ENCODE assay signal across 7 cellular contexts in the genomic region with DNA sequence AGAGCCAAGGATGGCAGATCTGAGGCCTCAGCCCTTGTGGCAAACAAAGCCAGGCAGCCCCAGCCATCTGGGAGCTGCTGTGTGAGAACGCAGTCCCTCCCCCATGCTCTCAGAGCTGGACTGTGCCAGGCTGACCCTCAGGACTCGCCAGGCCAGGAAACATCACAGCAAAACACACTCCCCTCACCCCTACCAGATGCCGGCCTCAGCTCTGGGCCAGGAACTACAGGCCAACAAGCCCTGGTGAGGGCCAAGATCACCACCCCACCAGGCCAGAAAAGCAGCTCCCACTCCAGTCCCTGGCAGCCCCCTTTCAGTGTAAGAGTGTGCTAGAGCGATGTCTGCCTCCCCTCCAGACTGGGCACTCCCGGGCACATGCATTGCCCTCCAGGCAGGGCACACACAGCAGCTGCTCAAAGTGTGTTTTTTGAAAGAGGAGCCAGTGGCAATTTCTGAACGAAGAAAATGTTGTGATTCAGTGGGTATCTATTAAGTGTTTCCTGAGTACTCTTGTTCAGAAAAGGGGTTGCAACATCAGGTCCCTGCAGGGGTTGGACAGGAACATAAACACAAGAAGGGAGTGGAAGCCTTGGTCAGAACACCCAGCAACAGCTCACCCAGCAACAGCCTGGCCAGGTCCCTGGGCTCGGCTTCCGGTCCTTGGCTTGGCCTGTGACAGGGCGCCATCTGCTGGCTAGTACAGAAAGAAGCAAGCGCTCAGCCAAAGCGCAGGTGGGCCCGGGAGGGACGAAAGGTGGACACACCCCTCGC. TPM values are rescaled to one million over a fixed set of nuclear protein-coding genes. Genes with fewer than 3 reads are reported as not detected.
DNase-seq lines count a peak whose midpoint lies in the region; ATAC-seq and TF ChIP-seq lines count a peak whose summit lies in the region.

No MANE protein-coding gene starts in this region.

- no peaks in the 10 kb centered on the region for H3K36me3 ChIP-seq in smooth muscle cell (ENCODE audit: low read depth)

- H3K27ac ChIP-seq in VCaP (peak overlapping the region; percentile 56), smooth muscle cell (ENCODE audit: low read depth) (peak overlapping the region; percentile 29)

- ATAC-seq in GM18505 (IDR thresholded peaks at IDR 0.05; ENCODE audit: unreplicated experiment) (peak; percentile 84), HG02981 (IDR thresholded peaks at IDR 0.05; ENCODE audit: unreplicated experiment) (peak; percentile 83)

- H3K36me3 Mint-ChIP-seq in immature natural killer cell: peaks cover 0 to 3% (median 0%) of the 10 kb centered on the region in 3 donors

- H3K4me3 Mint-ChIP-seq in immature natural killer cell: peak overlapping the region in 1 of 5 donors; percentile 50

- no peaks in the 10 kb centered on the region for H3K9me3 Mint-ChIP-seq in immature natural killer cell

- H3K27me3 Mint-ChIP-seq in immature natural killer cell (ENCODE audit: low read depth in 3 of 3): peaks cover 0 to 2% (median 0%) of the 10 kb centered on the region in 3 donors

- no peak overlapping the region for H3K9ac ChIP-seq in smooth muscle cell (ENCODE audit: low read depth)

- H3K4me3 ChIP-seq in smooth muscle cell: no peak overlapping the region

- no peaks in the 10 kb centered on the region for H3K79me2 ChIP-seq in smooth muscle cell (ENCODE audit: low read depth)

- H3K4me1 ChIP-seq in smooth muscle cell (ENCODE audit: low read depth): no peaks in the 10 kb centered on the region

- TF ChIP-seq POLR2A in GM18505 (IDR thresholded peaks at IDR 0.05; ENCODE audit: borderline replicate concordance, extremely low read depth, insufficient read depth, insufficient read length): no peak

- TF ChIP-seq CTCF in VCaP (conservative IDR thresholded peaks at IDR 0.05): peak; percentile 90
- TF ChIP-seq CTCF in smooth muscle cell (IDR thresholded peaks at IDR 0.05; ENCODE audit: borderline replicate concordance, insufficient read depth, poor library complexity, severe bottlenecking): peak; percentile 89

- in situ Hi-C loops in T47D (cut with HindIII; ENCODE audit: low pct_unique_long_range_greater_than_20kb, low sequenced_read_pairs): no loop called here

- H4K20me1 ChIP-seq in smooth muscle cell (ENCODE audit: low read depth): no peaks in the 10 kb centered on the region

- H2AFZ ChIP-seq in smooth muscle cell (ENCODE audit: low read depth): peak overlapping the region; percentile 16

- peaks cover 8 to 12% of the 10 kb centered on the region in 2 donors for H3K4me1 Mint-ChIP-seq in immature natural killer cell

- H3K27me3 ChIP-seq in smooth muscle cell (ENCODE audit: low read depth): peaks cover 11% of the 10 kb centered on the region

- peak; percentile 73 for DNase-seq in NCI-H2171 treated with DMSO at 0.1 percent for 48 hours (lab: John Stamatoyannopoulos, UW)
- DNase-seq in T47D (ENCODE audit: low read depth in 1 of 2, low spot score in 1 of 2): peak; percentile 48 to 88
- peak; percentile 77 to 84 (median 80) for DNase-seq in immature natural killer cell
- DNase-seq in smooth muscle cell (lab: John Stamatoyannopoulos, UW; ENCODE audit: unreplicated experiment): peak; percentile 65

- WGBS in smooth muscle cell (ENCODE audit: low lambda C conversion rate): 25% methylated on average over 14 of the region's 14 CpGs

- H3F3A ChIP-seq in smooth muscle cell (ENCODE audit: low read depth): no peaks in the 10 kb centered on the region

- peak overlapping the region in 3 of 6 donors; percentile 28 to 57 (median 53) for H3K27ac Mint-ChIP-seq in immature natural killer cell

- H3K9me3 ChIP-seq in smooth muscle cell (replicated peaks; ENCODE audit: low read depth): no peaks in the 10 kb centered on the region

- no peak overlapping the region for H3K4me2 ChIP-seq in smooth muscle cell

RNA-seq across cellular contexts. Expression of a gene that starts 18.2 kb away (rescaled TPM):
- 1 to 10 TPM; 1.1 to 1.4 (median 1.2) TPM for polyA plus RNA-seq in immature natural killer cell
- total RNA-seq in smooth muscle cell: 2.7 and 14.3 TPM in 2 replicates
- 4.7 and 6.7 TPM in 2 replicates for polyA plus RNA-seq in smooth muscle cell

RNA-seq across cellular contexts. Expression of a gene that starts 39.8 kb away (rescaled TPM):
- polyA plus RNA-seq in immature natural killer cell (100 to 1,000 TPM in 1 of 3 donors, 10 to 100 TPM in 2; 67.6 to 105 (median 92.4) TPM), smooth muscle cell (23.5 and 35.9 TPM in 2 replicates)
- total RNA-seq in smooth muscle cell: 43.9 and 51.4 TPM in 2 replicates
